Comparison of ENCODE assay signal across 8 cellular contexts in genomic region chr1:243842978-243843490, GRCh38. TPM values are rescaled to one million over a fixed set of nuclear protein-coding genes. Genes with fewer than 3 reads are reported as not detected.
DNase-seq lines count a peak whose midpoint lies in the region; TF ChIP-seq lines count a peak whose summit lies in the region.

No MANE protein-coding gene starts in this region.

- peak overlapping the region; percentile 87 for H3K27ac Mint-ChIP-seq in mesothelial cell of epicardium

- peaks cover 19% of the 10 kb centered on the region for H3K4me1 Mint-ChIP-seq in mesothelial cell of epicardium

- H3K27me3 Mint-ChIP-seq in mesothelial cell of epicardium (ENCODE audit: low read depth): no peaks in the 10 kb centered on the region

- CTCF ChIA-PET in HEK293T (lab: Yijun Ruan, JAX): no interaction called here

- peak; percentile 33 for DNase-seq in AG09309 (ENCODE audit: low read depth)
- DNase-seq in NCI-H2227 (lab: John Stamatoyannopoulos, UW; ENCODE audit: unreplicated experiment): peak; percentile 52
- peak; percentile 74 to 84 for DNase-seq in cardiac fibroblast (ENCODE audit: low read depth in 2 of 2)
- DNase-seq in mesothelial cell of epicardium (ENCODE audit: low spot score in 2 of 2, unreplicated experiment in 2 of 2): no peak
- no peak for DNase-seq in NCI-H1105 treated with DMSO at 0.1 percent for 48 hours (lab: John Stamatoyannopoulos, UW)
- DNase-seq in HAP-1 (ENCODE audit: low spot score in 2 of 2): no peak
- DNase-seq in GM13977 (ENCODE audit: low spot score): no peak
- DNase-seq in HEK293T (ENCODE audit: extremely low spot score): no peak

- peaks cover 5% of the 10 kb centered on the region for H3K9me3 Mint-ChIP-seq in mesothelial cell of epicardium

- peaks cover 11% of the 10 kb centered on the region for H3K36me3 Mint-ChIP-seq in mesothelial cell of epicardium

- peaks cover 6% of the 10 kb centered on the region; the same call in 1 of the 2 replicates for H3K4me1 ChIP-seq in HAP-1

- H3K4me3 Mint-ChIP-seq in mesothelial cell of epicardium: no peak overlapping the region

- H3K27me3 ChIP-seq in HAP-1 (ENCODE audit: low read depth): no peaks in the 10 kb centered on the region

- no peaks in the 10 kb centered on the region; the same call in 1 of the 2 replicates for H3K36me3 ChIP-seq in HAP-1 (replicated peaks)

- no peak for TF ChIP-seq CTCF in AG09309 (IDR thresholded peaks at IDR 0.05; ENCODE audit: control insufficient read depth, insufficient read depth, low read depth, low read length, missing control alignments)
- TF ChIP-seq CTCF in cardiac fibroblast (IDR thresholded peaks at IDR 0.05; ENCODE audit: low read depth, low read length): no peak
- TF ChIP-seq CTCF in mesothelial cell of epicardium (IDR thresholded peaks at IDR 0.05; ENCODE audit: unreplicated experiment): no peak
- TF ChIP-seq CTCF in GM13977 (IDR thresholded peaks at IDR 0.05; ENCODE audit: extremely low read depth, insufficient read depth, missing control alignments): no peak

- in situ Hi-C loops in HAP-1 (cut with MboI; ENCODE audit: low sequenced_read_pairs) (no loop called here), GM13977 (cut with MboI; ENCODE audit: low pct_unique_long_range_greater_than_20kb, low sequenced_read_pairs, unreplicated experiment) (no loop called here)

- H3K9me3 ChIP-seq in HAP-1: no peaks in the 10 kb centered on the region

- POLR2A ChIA-PET in HEK293T (lab: Yijun Ruan, JAX): no interaction called here

- H3K4me3 ChIP-seq in AG09309 (ENCODE audit: control insufficient read depth, low read depth, low read length) (no peak overlapping the region; the same call in 1 of the 2 replicates), cardiac fibroblast (replicated peaks in 1 of 2; ENCODE audit: low read depth in 2 of 2, low read length in 2 of 2) (peak overlapping the region in 1 of 2 donors; percentile 22), HAP-1 (no peak overlapping the region)

TF ChIP-seq in HEK293T, 16 proteins besides CTCF, POLR2A, EP300 and RAD21:
- no peak for TF ChIP-seq PKNOX1 (IDR thresholded peaks at IDR 0.05)
- no peak for TF ChIP-seq NFRKB (IDR thresholded peaks at IDR 0.05)
- TF ChIP-seq FOXA1 (IDR thresholded peaks at IDR 0.05): no peak
- no peak for TF ChIP-seq FOXM1 (IDR thresholded peaks at IDR 0.05; ENCODE audit: borderline replicate concordance)

RNA-seq across cellular contexts. Expression of gene AKT3, which starts 7.0 kb away (rescaled TPM):
- 107 to 113 TPM (median 110 TPM) in 3 replicates for total RNA-seq in mesothelial cell of epicardium

Comparison
In these comparisons a context has a peak if more than half of its experiments do, and no peak if none do; other contexts are left out.
1. DNase-seq: peak in AG09309 (single experiment), NCI-H2227 (single experiment) and cardiac fibroblast (2 of 2); none in mesothelial cell of epicardium (0 of 2), NCI-H1105 treated with DMSO at 0.1 percent for 48 hours (single experiment), HAP-1 (0 of 2), GM13977 (single experiment) and HEK293T (single experiment).